In the genomic region with DNA sequence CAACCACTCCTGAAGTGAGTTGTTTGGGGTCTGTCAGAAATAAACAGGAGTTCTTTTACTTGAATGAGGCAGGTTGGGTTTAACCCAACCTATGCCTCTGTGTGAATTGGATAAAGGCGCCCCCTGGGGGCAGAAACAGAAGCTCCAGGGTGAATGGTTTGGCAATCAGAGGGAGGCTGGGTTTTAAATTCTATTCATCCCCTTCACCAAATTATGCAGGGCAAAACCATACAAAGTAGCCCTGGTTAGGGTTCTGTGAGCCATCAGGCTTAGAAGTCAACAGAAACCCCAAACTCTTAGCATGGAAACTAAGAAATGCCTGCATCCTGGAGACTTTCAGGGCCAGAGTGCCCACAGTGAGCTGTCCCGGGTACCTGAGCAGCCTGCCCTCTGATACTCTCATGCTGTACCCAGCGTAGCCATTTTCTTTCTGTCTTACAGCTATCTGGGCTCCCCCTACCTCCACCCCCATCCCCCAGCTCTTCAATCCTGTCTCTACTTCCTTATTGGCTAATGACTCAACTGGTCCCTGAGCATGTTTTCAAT, we compare ENCODE assay signal across 7 cellular contexts.
DNase-seq lines count a peak whose midpoint lies in the region; ATAC-seq and TF ChIP-seq lines count a peak whose summit lies in the region.

No MANE protein-coding gene starts in this region.

- WGBS in hepatocyte (ENCODE audit: low lambda C conversion rate, missing lambda C conversion rate): 55% methylated on average over 3 of the region's 3 CpGs

- ATAC-seq in GM18519 (IDR thresholded peaks at IDR 0.05; ENCODE audit: low FRiP score, unreplicated experiment): peak; percentile 88
- ATAC-seq in HG02798 (IDR thresholded peaks at IDR 0.05; ENCODE audit: poor library complexity, unreplicated experiment): peak; percentile 81
- ATAC-seq in RWPE2 (ENCODE audit: low read depth): peak; percentile 38; the same call in 2 of the 3 replicates

- DNase-seq in RWPE2 (ENCODE audit: low spot score): no peak
- peak; percentile 74 for DNase-seq in activated naive CD4-positive, alpha-beta T cell treated with Interleukin-2 at 50 U/mL for 16 hours
- peak; percentile 12 for DNase-seq in hepatocyte (ENCODE audit: low spot score)
- DNase-seq in stimulated activated CD4-positive, alpha-beta T cell treated with anti-CD3 and anti-CD28 coated beads, Interleukin-2, amount 100 ng/mL, for 4 hours (ENCODE audit: low read depth): peak; percentile 45
- DNase-seq in NCI-H1417 treated with DMSO at 0.1 percent for 48 hours (lab: John Stamatoyannopoulos, UW): no peak

- TF ChIP-seq CTCF in RWPE2 (IDR thresholded peaks at IDR 0.05; ENCODE audit: poor library complexity, severe bottlenecking) (peak; percentile 27), hepatocyte (IDR thresholded peaks at IDR 0.05; ENCODE audit: poor library complexity) (peak; percentile 32)

- no peaks in the 10 kb centered on the region for H3K9me2 ChIP-seq in hepatocyte (replicated peaks; ENCODE audit: insufficient read depth)

- H3K4me1 ChIP-seq in RWPE2 (ENCODE audit: insufficient read depth, poor library complexity, severe bottlenecking) (no peaks in the 10 kb centered on the region), hepatocyte (ENCODE audit: insufficient read depth) (no peaks in the 10 kb centered on the region)

- no peaks in the 10 kb centered on the region for H3K79me2 ChIP-seq in hepatocyte

- H4K20me1 ChIP-seq in hepatocyte (ENCODE audit: insufficient read depth, poor library complexity, severe bottlenecking): no peaks in the 10 kb centered on the region

- H3K27ac ChIP-seq in RWPE2 (ENCODE audit: poor library complexity, severe bottlenecking): no peak overlapping the region
- H3K27ac ChIP-seq in hepatocyte: no peak overlapping the region

- H3K4me3 ChIP-seq in RWPE2 (ENCODE audit: severe bottlenecking) (no peak overlapping the region), hepatocyte (no peak overlapping the region)

- no peaks in the 10 kb centered on the region for H3K9me3 ChIP-seq in RWPE2 (ENCODE audit: severe bottlenecking)
- no peaks in the 10 kb centered on the region for H3K9me3 ChIP-seq in hepatocyte (ENCODE audit: low read depth)

- no peak overlapping the region for H2AFZ ChIP-seq in hepatocyte

- H3K36me3 ChIP-seq in RWPE2 (ENCODE audit: low read depth) (no peaks in the 10 kb centered on the region), hepatocyte (replicated peaks; ENCODE audit: insufficient read depth, low read depth) (no peaks in the 10 kb centered on the region)

- no peak overlapping the region for H3K4me2 ChIP-seq in hepatocyte

- H3K27me3 ChIP-seq in RWPE2 (ENCODE audit: insufficient read depth, poor library complexity, severe bottlenecking) (peaks cover 1% of the 10 kb centered on the region), hepatocyte (no peaks in the 10 kb centered on the region)

Comparison
In these comparisons a context has a peak if more than half of its experiments do, and no peak if none do; other contexts are left out.
1. ATAC-seq: peak in every context shown above with its lines; median percentile 88 in GM18519; 81 in HG02798; 38 in RWPE2.
2. DNase-seq: peak in activated naive CD4-positive, alpha-beta T cell treated with Interleukin-2 at 50 U/mL for 16 hours (single experiment), hepatocyte (single experiment) and stimulated activated CD4-positive, alpha-beta T cell treated with anti-CD3 and anti-CD28 coated beads, Interleukin-2, amount 100 ng/mL, for 4 hours (single experiment); none in RWPE2 (single experiment) and NCI-H1417 treated with DMSO at 0.1 percent for 48 hours (single experiment).